ENCODE assay signal across 21 cellular contexts in the genomic region with DNA sequence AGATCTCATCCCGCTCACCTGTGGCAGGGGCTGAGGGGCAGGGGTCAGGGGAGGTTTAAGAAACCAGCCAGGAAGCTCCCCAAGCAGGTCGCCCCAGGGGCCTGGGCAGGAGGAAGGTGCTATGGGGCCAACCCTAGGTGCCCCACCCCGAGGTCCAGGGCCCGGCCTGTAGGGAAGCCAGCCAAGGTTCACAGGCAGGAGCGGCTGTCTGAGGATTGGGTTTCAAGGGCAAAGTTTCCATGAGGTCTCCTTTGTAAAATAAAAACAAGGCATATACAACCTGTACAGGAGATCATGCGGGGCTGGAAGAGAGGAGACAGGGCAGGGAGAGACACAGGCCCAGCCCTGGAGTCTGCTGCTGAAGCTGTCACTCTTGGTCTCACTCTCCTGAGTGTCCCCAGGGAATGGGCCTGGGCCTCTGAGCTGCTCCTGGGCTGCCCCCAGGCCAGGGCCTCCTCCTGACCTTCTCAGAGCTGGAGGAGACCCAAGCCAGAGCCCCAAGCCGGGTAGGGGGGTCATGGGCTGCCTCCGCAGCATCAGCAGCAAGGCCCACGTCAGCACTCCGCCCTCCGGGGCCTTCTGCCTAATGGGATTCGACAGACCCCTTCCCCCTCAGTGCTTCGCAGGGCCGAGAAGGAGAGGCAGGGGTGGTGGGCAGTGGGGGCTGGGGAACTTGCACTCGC. TPM values are rescaled to one million over a fixed set of nuclear protein-coding genes. Genes with fewer than 3 reads are reported as not detected.
DNase-seq lines count a peak whose midpoint lies in the region; ATAC-seq and TF ChIP-seq lines count a peak whose summit lies in the region.
"Had no signal": no experiment of that assay in that cellular context is flagged by ENCODE, and none has a peak within 500 bp of the region (broad histone marks: within the 10 kb centered on the region; RNA-seq: fewer than 3 reads in every experiment).

No MANE protein-coding gene starts in this region.

- DNase-seq in NT2/D1 (ENCODE audit: low read depth, low spot score) (no peak), heart right ventricle (no peak), retina (peak; percentile 88), foreskin melanocyte (no peak)
- DNase-seq: activated B cell treated with CpG ODN at 0.5 μM for 24 hours; activated CD8-positive, alpha-beta T cell treated with anti-CD3 and anti-CD28 coated beads for 36 hours; activated T-cell treated with anti-CD3 and anti-CD28 coated beads, Interleukin-2, amount 50 U/mL, for 24 hours; DND-41; effector memory CD4-positive, alpha-beta T cell; NCI-H1417 treated with DMSO at 0.1 percent for 48 hours; NCI-H774; occipital lobe; stimulated activated CD4-positive, alpha-beta T cell treated with anti-CD3 and anti-CD28 coated beads, Interleukin-2, amount 100 ng/mL, for 24 hours; stimulated activated naive CD4-positive, alpha-beta T cell treated with Interleukin-2 at 50 U/mL for 16 hours; tibial artery had no signal

- ATAC-seq in heart right ventricle (peak in 2 of 8 donors; percentile 8 to 22), GM19023 (IDR thresholded peaks at IDR 0.05; ENCODE audit: unreplicated experiment) (no peak)
- ATAC-seq: activated CD8-positive, alpha-beta T cell treated with anti-CD3 and anti-CD28 coated beads for 36 hours; sciatic nerve had no signal

- H3K9ac ChIP-seq in NT2/D1 (ENCODE audit: insufficient read length, low read depth) = peak overlapping the region; percentile 62

- peaks cover 22% of the 10 kb centered on the region for H3K4me1 ChIP-seq in NT2/D1 (ENCODE audit: insufficient read depth, insufficient read length)
- H3K4me1 ChIP-seq in heart right ventricle = peaks cover 0 to 20% (median 8%) of the 10 kb centered on the region in 9 donors
- H3K4me1 ChIP-seq: tibial artery had no signal

- H3K27me3 ChIP-seq in NT2/D1 (ENCODE audit: insufficient read depth, insufficient read length) (peaks cover 16% of the 10 kb centered on the region), heart right ventricle (peaks cover 0 to 22% (median 18%) of the 10 kb centered on the region in 7 donors)

- intact Hi-C loops in heart right ventricle (cut with DNase I) = loop anchor here in 2 of 10 donors (5.0 to 10.0 kb wide), 2 partner anchors 57 to 60 kb away; no protein-coding TSS in a partner anchor

- WGBS in heart right ventricle, 2 donors = 62 to 63% methylated on average over 15 of the region's 15 CpGs

- peaks cover 16% of the 10 kb centered on the region for H3K36me3 ChIP-seq in NT2/D1 (ENCODE audit: insufficient read depth, insufficient read length, low read length)
- H3K36me3 ChIP-seq in heart right ventricle = peaks cover 0 to 17% (median 0%) of the 10 kb centered on the region in 9 donors

- H3K9me3 ChIP-seq in NT2/D1 (ENCODE audit: insufficient read depth, low read length) = no peaks in the 10 kb centered on the region
- H3K9me3 ChIP-seq in heart right ventricle = no peaks in the 10 kb centered on the region
- H3K9me3 ChIP-seq: esophagus muscularis mucosa, tibial artery had no signal

- TF ChIP-seq CTCF in heart right ventricle (IDR thresholded peaks at IDR 0.05) = no peak

- peak overlapping the region in 7 of 10 donors; percentile 23 to 71 (median 46) for H3K27ac ChIP-seq in heart right ventricle
- H3K27ac ChIP-seq: esophagus muscularis mucosa, SK-N-MC, tibial artery had no signal

- H3K4me3 ChIP-seq in NT2/D1 (ENCODE audit: insufficient read length, low read depth) (no peak overlapping the region), heart right ventricle (no peak overlapping the region)
- H3K4me3 ChIP-seq: esophagus muscularis mucosa, SK-N-MC, tibial artery had no signal

RNA-seq across cellular contexts. Expression of a gene that starts 5.5 kb away (rescaled TPM):
- 1 to 10 TPM in 7 of 10 donors, under 1 TPM in 2, not detected in 1; 0.64 to 6.1 (median 1.3) TPM for total RNA-seq in heart right ventricle
- polyA plus RNA-seq in heart right ventricle = 10 to 100 TPM in 1 of 2 donors, under 1 TPM in 1; 0.04 to 14.6 TPM
- total RNA-seq: astrocyte, liver, sciatic nerve had no signal
- polyA plus RNA-seq: liver had no signal

RNA-seq across cellular contexts. Expression of a gene that starts 11.0 kb away (rescaled TPM):
- 10 to 100 TPM; 21.3 to 44.0 (median 24.7) TPM for total RNA-seq in heart right ventricle
- 10 to 100 TPM; 22.5 to 56.3 TPM for polyA plus RNA-seq in heart right ventricle

RNA-seq across cellular contexts. Expression of a gene that starts 19.3 kb away (rescaled TPM):
- total RNA-seq in heart right ventricle = 10 to 100 TPM in 4 of 10 donors, 1 to 10 TPM in 6; 6.3 to 47.4 (median 9.0) TPM
- polyA plus RNA-seq in heart right ventricle = 10 to 100 TPM in 1 of 2 donors, under 1 TPM in 1; 0.03 to 18.4 TPM
- total RNA-seq: occipital lobe, sciatic nerve had no signal
- polyA plus RNA-seq: liver had no signal

RNA-seq across cellular contexts. Expression of a gene that starts 41.2 kb away (rescaled TPM):
- 10 to 100 TPM; 28.0 to 64.3 (median 39.1) TPM for total RNA-seq in heart right ventricle
- polyA plus RNA-seq in heart right ventricle = 10 to 100 TPM; 30.9 to 76.7 TPM

RNA-seq across cellular contexts. Expression of a gene that starts 50.1 kb away (rescaled TPM):
- 10 to 100 TPM; 20.3 to 48.6 (median 24.8) TPM for total RNA-seq in heart right ventricle
- polyA plus RNA-seq in heart right ventricle = 10 to 100 TPM; 19.7 to 35.2 TPM
